11 cellular contexts compared by ENCODE assay signal in genomic region chr3:196673632-196674031, GRCh38. TPM values are rescaled to one million over a fixed set of nuclear protein-coding genes. Genes with fewer than 3 reads are reported as not detected.
"Had no signal": no experiment of that assay in that cellular context is flagged by ENCODE, and none has a peak within 500 bp of the region (broad histone marks: within the 10 kb centered on the region; RNA-seq: fewer than 3 reads in every experiment).

No MANE protein-coding gene starts in this region.

- H3K36me3 ChIP-seq: HAP-1 had no signal

- H3K9ac ChIP-seq: GM23248 had no signal

- ATAC-seq: GM23338, HCT116 had no signal

- H3K4me3 Mint-ChIP-seq: GM23338, H9, HFFc6 had no signal

- H3K9me3 Mint-ChIP-seq: GM23338, HFFc6 had no signal

- DNase-seq: GM23248, GOT3, H7, H9, HCEC 1CT, HFFc6 had no signal

- H3K9me3 ChIP-seq: HAP-1 had no signal

- H2AFZ ChIP-seq: GM23248, GM23338 had no signal

- H3K4me1 ChIP-seq: HAP-1 had no signal

- H3K4me2 ChIP-seq: GM23338 had no signal

- H3K27ac Mint-ChIP-seq: GM23338, H9, HFFc6 had no signal

- H3K27ac ChIP-seq: GM23248 had no signal

- H3K4me3 ChIP-seq: GM23248, GM23338, HAP-1 had no signal

- FAIRE-seq: H1, H54 had no signal

RNA-seq across cellular contexts. Expression of gene NRROS, which starts 34.1 kb away (rescaled TPM):
- polyA plus RNA-seq: GM23248 had no signal
